In genomic region chr7:56033671-56034432, GRCh38 we compare ENCODE assay signal across 8 cellular contexts. TPM values are rescaled to one million over a fixed set of nuclear protein-coding genes. Genes with fewer than 3 reads are reported as not detected.
DNase-seq lines count a peak whose midpoint lies in the region; ATAC-seq and TF ChIP-seq lines count a peak whose summit lies in the region.

No MANE protein-coding gene starts in this region.

- H3K9me3 ChIP-seq in liver (ENCODE audit: control insufficient read depth in 4 of 4, low read length in 3 of 4): no peaks in the 10 kb centered on the region

- H3K4me3 ChIP-seq in coronary artery (peak overlapping the region; percentile 68), liver (ENCODE audit: low read depth in 1 of 3, low read length in 3 of 3) (peak overlapping the region; percentile 68 to 83 (median 83))

- H3K27ac ChIP-seq in coronary artery: no peak overlapping the region
- H3K27ac ChIP-seq in liver (ENCODE audit: low read depth in 1 of 2, low read length in 2 of 2): peak overlapping the region in 1 of 2 donors; percentile 14

- H3K9ac ChIP-seq in liver (ENCODE audit: low read depth in 1 of 2, low read length in 2 of 2): peak overlapping the region; percentile 3 to 71

- peak; percentile 73 for DNase-seq in Ammon's horn (ENCODE audit: low spot score)
- DNase-seq in NCI-H345 treated with DMSO at 0.1 percent for 48 hours (lab: John Stamatoyannopoulos, UW; ENCODE audit: unreplicated experiment): peak; percentile 85
- peak; percentile 46 to 53 for DNase-seq in activated CD4-positive, alpha-beta T cell treated with anti-CD3 and anti-CD28 coated beads for 24 hours (ENCODE audit: low read depth in 2 of 2)
- DNase-seq in coronary artery (ENCODE audit: low spot score): peak; percentile 73
- peak; percentile 66 to 71 for DNase-seq in stimulated activated CD4-positive, alpha-beta T cell treated with anti-CD3 and anti-CD28 coated beads, Interleukin-4, amount 100 ng/mL, for 4 hours

- TF ChIP-seq RAD21 in liver (IDR thresholded peaks at IDR 0.05): peak in 1 of 2 donors; percentile 4

- H3K36me3 ChIP-seq in liver (ENCODE audit: control insufficient read depth in 4 of 4, insufficient read depth in 3 of 4, low read depth in 1 of 4, low read length in 3 of 4): peaks cover 0 to 3% (median 0%) of the 10 kb centered on the region in 4 donors

- WGBS in liver: under 1% methylated on average over 27 of the region's 27 CpGs

- peak; percentile 98 for ATAC-seq in GM19023 (IDR thresholded peaks at IDR 0.05; ENCODE audit: unreplicated experiment)
- peak; percentile 95 for ATAC-seq in HG03159 (IDR thresholded peaks at IDR 0.05; ENCODE audit: unreplicated experiment)

- TF ChIP-seq CTCF in coronary artery (IDR thresholded peaks at IDR 0.05): no peak
- peak; percentile 6 for TF ChIP-seq CTCF in liver (IDR thresholded peaks at IDR 0.05; ENCODE audit: low read depth, low read length, missing input control)

- H3K4me1 ChIP-seq in liver (ENCODE audit: control insufficient read depth in 4 of 4, insufficient read depth in 4 of 4, low read length in 3 of 4): peaks cover 3 to 15% (median 14%) of the 10 kb centered on the region in 4 donors

- no peaks in the 10 kb centered on the region for H3K27me3 ChIP-seq in liver (ENCODE audit: control insufficient read depth in 4 of 4, insufficient read depth in 4 of 4, low read length in 3 of 4)

TF ChIP-seq in liver, 16 proteins besides CTCF, POLR2A, EP300 and RAD21:
- TF ChIP-seq TAF1 (conservative IDR thresholded peaks at IDR 0.05) (no peak), ATF3 (IDR thresholded peaks at IDR 0.05) (peak; percentile 82), HNF4A (conservative IDR thresholded peaks at IDR 0.05) (peak; percentile 5 to 10)

RNA-seq across cellular contexts. Expression of gene PSPH, which starts 17.4 kb away (rescaled TPM):
- total RNA-seq in liver: 10 to 100 TPM; 10.6 to 35.9 TPM
- 1 to 10 TPM; 5.5 to 7.4 TPM for polyA plus RNA-seq in liver

RNA-seq across cellular contexts. Expression of gene CCT6A, which starts 17.7 kb away (rescaled TPM):
- total RNA-seq in liver: 10 to 100 TPM; 48.6 to 80.0 TPM
- 10 to 100 TPM; 44.6 to 49.5 TPM for polyA plus RNA-seq in liver

RNA-seq across cellular contexts. Expression of gene SUMF2, which starts 30.2 kb away (rescaled TPM):
- 100 to 1,000 TPM in 1 of 2 donors, 10 to 100 TPM in 1; 75.3 to 104 TPM for total RNA-seq in liver
- 10 to 100 TPM; 67.1 to 74.2 TPM for polyA plus RNA-seq in liver

RNA-seq across cellular contexts. Expression of gene PHKG1, which starts 58.9 kb away (rescaled TPM):
- total RNA-seq in liver: 1 to 10 TPM in 1 of 2 donors, under 1 TPM in 1; 0.19 to 1.0 TPM
- under 1 TPM; 0.18 to 0.30 TPM for polyA plus RNA-seq in liver
